8 cellular contexts compared by ENCODE assay signal in genomic region chr17:75045946-75046582, GRCh38. TPM values are rescaled to one million over a fixed set of nuclear protein-coding genes. Genes with fewer than 3 reads are reported as not detected.
DNase-seq lines count a peak whose midpoint lies in the region; ATAC-seq and TF ChIP-seq lines count a peak whose summit lies in the region.
"Not testable (repeated sequence)": the region's sequence is repeated elsewhere in the genome, so short reads cannot be mapped to it uniquely, and the experiment has no call there.

No MANE protein-coding gene starts in this region.

- H3K9me3 ChIP-seq in BLaER1 treated with 17β-estradiol and CSF1 and Interleukin-3, amounts not matched to agents 10 nM and 100 nM (replicated peaks in 1 of 11); PC-3 (ENCODE audit: low read length); mesenchymal stem cell (ENCODE audit: control insufficient read depth, low read length): not testable (repeated sequence)

- POLR2A ChIA-PET in PC-3 (lab: Charles Lee; ENCODE audit: unreplicated experiment), result interaction anchor here (0.7 kb wide), 1 partner anchor 1305 kb away, joined by 3 read pairs; no protein-coding TSS in a partner anchor

- H3K14ac ChIP-seq in mesenchymal stem cell (ENCODE audit: low read length in 2 of 2), result peak overlapping the region in 1 of 2 experiments; percentile 99

- peak overlapping the region; percentile 87 to 95 for H3K4ac ChIP-seq in mesenchymal stem cell (ENCODE audit: low read depth in 1 of 2, low read length in 2 of 2)

- H3K79me2 ChIP-seq in PC-3 (ENCODE audit: low read length), result peaks cover 50% of the 10 kb centered on the region

- peaks cover 16% of the 10 kb centered on the region for H3K79me1 ChIP-seq in mesenchymal stem cell (replicated peaks; ENCODE audit: low read length, poor library complexity, severe bottlenecking)

- peak; percentile 57 for DNase-seq in PC-3
- peak; percentile 30 for DNase-seq in activated T-helper 9 cell treated with anti-CD3 and anti-CD28 coated beads, Interleukin-2, amount 50 U/mL, for 16 hours (ENCODE audit: low read depth)
- DNase-seq in mesenchymal stem cell, result peak; percentile 89
- peak; percentile 54 for DNase-seq in stimulated activated CD4-positive, alpha-beta T cell treated with anti-CD3 and anti-CD28 coated beads, Interleukin-4, amount 100 ng/mL, for 1 hour

- H2BK5ac ChIP-seq in mesenchymal stem cell (ENCODE audit: low read depth, low read length, poor library complexity, severe bottlenecking), result not testable (repeated sequence)

- not testable (repeated sequence) for TF ChIP-seq CTCF in PC-3 (conservative IDR thresholded peaks at IDR 0.05; ENCODE audit: low read depth, low read length)

- whole genome bisulfite sequencing in mesenchymal stem cell, result 2% methylated on average over 36 of the region's 36 CpGs

- H3K4me1 ChIP-seq in BLaER1 treated with 17β-estradiol and CSF1 and Interleukin-3, amounts not matched to agents 10 nM and 100 nM, result peaks cover 18 to 38% (median 29%) of the 10 kb centered on the region in 10 experiments
- H3K4me1 ChIP-seq in PC-3 (ENCODE audit: insufficient read depth, low read length), result peaks cover 13% of the 10 kb centered on the region
- not testable (repeated sequence) for H3K4me1 ChIP-seq in mesenchymal stem cell (ENCODE audit: control insufficient read depth, insufficient read depth, low read depth, low read length)

- peak overlapping the region; percentile 94 for H4K91ac ChIP-seq in mesenchymal stem cell (ENCODE audit: low read length)

- peak overlapping the region; percentile 96 for H2BK15ac ChIP-seq in mesenchymal stem cell (ENCODE audit: low read depth, poor library complexity, severe bottlenecking)

- H3K27ac ChIP-seq in BLaER1 treated with 17β-estradiol and CSF1 and Interleukin-3, amounts not matched to agents 10 nM and 100 nM, result peak overlapping the region; percentile 72 to 89 (median 84); a peak in 21 of 22 replicates
- H3K27ac ChIP-seq in PC-3 (ENCODE audit: low read length) (peak overlapping the region; percentile 79), mesenchymal stem cell (ENCODE audit: low read length, poor library complexity, severe bottlenecking) (peak overlapping the region; percentile 93)

- H3K9me2 ChIP-seq in PC-3 (replicated peaks; ENCODE audit: low read length), result not testable (repeated sequence)

- not testable (repeated sequence) for H3K27me3 ChIP-seq in BLaER1 treated with 17β-estradiol and CSF1 and Interleukin-3, amounts not matched to agents 10 nM and 100 nM; PC-3 (ENCODE audit: low read length); mesenchymal stem cell (ENCODE audit: control insufficient read depth in 1 of 2, insufficient read depth in 1 of 2, low read length in 2 of 2)

- not testable (repeated sequence) for H2BK120ac ChIP-seq in mesenchymal stem cell (ENCODE audit: low read depth, low read length)

- peak overlapping the region; percentile 28 to 29 for H2BK12ac ChIP-seq in mesenchymal stem cell (ENCODE audit: low read length in 2 of 2)

- H3F3A ChIP-seq in PC-3 (ENCODE audit: low read length, unreplicated experiment), result not testable (repeated sequence)

- peaks cover 27 to 41% (median 33%) of the 10 kb centered on the region in 11 experiments for H3K36me3 ChIP-seq in BLaER1 treated with 17β-estradiol and CSF1 and Interleukin-3, amounts not matched to agents 10 nM and 100 nM
- H3K36me3 ChIP-seq in PC-3 (ENCODE audit: low read depth, low read length), result peaks cover 21% of the 10 kb centered on the region
- H3K36me3 ChIP-seq in mesenchymal stem cell (ENCODE audit: control insufficient read depth in 1 of 2, insufficient read depth in 2 of 2, low read depth in 1 of 2, low read length in 2 of 2), result peaks cover 12 to 30% of the 10 kb centered on the region in 2 experiments

- H2AFZ ChIP-seq in PC-3 (ENCODE audit: low read length) (peak overlapping the region; percentile 87), mesenchymal stem cell (ENCODE audit: low read depth, low read length) (peak overlapping the region; percentile 98)

- H3K4me2 ChIP-seq in BLaER1 treated with 17β-estradiol and CSF1 and Interleukin-3, amounts not matched to agents 10 nM and 100 nM, result peak overlapping the region; percentile 78 to 95 (median 93)
- H3K4me2 ChIP-seq in PC-3 (ENCODE audit: low read length) (peak overlapping the region; percentile 86), mesenchymal stem cell (ENCODE audit: low read length, poor library complexity, severe bottlenecking) (peak overlapping the region; percentile 71)

- H3K4me3 ChIP-seq in BLaER1 treated with 17β-estradiol and CSF1 and Interleukin-3, amounts not matched to agents 10 nM and 100 nM, result peak overlapping the region; percentile 84 to 99 (median 92)
- H3K4me3 ChIP-seq in PC-3 (ENCODE audit: low read length) (peak overlapping the region; percentile 99), mesenchymal stem cell (ENCODE audit: insufficient read depth in 1 of 2, low read depth in 1 of 2, low read length in 2 of 2) (peak overlapping the region; percentile 96 to 100)

- H3K18ac ChIP-seq in mesenchymal stem cell (ENCODE audit: low read depth in 1 of 2, low read length in 2 of 2), result peak overlapping the region; percentile 91 to 97

- CTCF ChIA-PET in PC-3 (lab: Charles Lee), result interaction anchor here (0.5 to 1.6 kb wide), 2 partner anchors 11 to 50 kb away, joined by 6 to 8 read pairs; no protein-coding TSS in a partner anchor

- peak overlapping the region in 1 of 2 experiments; percentile 46 for H3K23ac ChIP-seq in mesenchymal stem cell (ENCODE audit: low read length in 2 of 2)

- not testable (repeated sequence) for BruUV-seq in PC-3 (replicated peaks; lab: Mats Ljungman, UMichigan)

- H2AK5ac ChIP-seq in mesenchymal stem cell (ENCODE audit: low read length, severe bottlenecking), result not testable (repeated sequence)

- peak; percentile 6 for ATAC-seq in GM21360 (IDR thresholded peaks at IDR 0.05; ENCODE audit: unreplicated experiment)
- peak; percentile 20 for ATAC-seq in HG03460 (IDR thresholded peaks at IDR 0.05; ENCODE audit: unreplicated experiment)
- ATAC-seq in PC-3, result peak; percentile 24
- peak; percentile 79 for ATAC-seq in esophagus mucosa

- intact Hi-C loops in PC-3 (cut with micrococcal nuclease), result loop anchor here (1.0 kb wide), 1 partner anchor 11 kb away; no protein-coding TSS in a partner anchor

- H4K20me1 ChIP-seq in BLaER1 treated with 17β-estradiol and CSF1 and Interleukin-3, amounts not matched to agents 10 nM and 100 nM, result peaks cover 0 to 17% (median 7%) of the 10 kb centered on the region in 11 experiments; a peak in 12 of 22 replicates
- H4K20me1 ChIP-seq in PC-3 (ENCODE audit: low read length), result not testable (repeated sequence)

- peak overlapping the region; percentile 99 for H4K8ac ChIP-seq in mesenchymal stem cell (ENCODE audit: low read length)

- H3K9ac ChIP-seq in BLaER1 treated with 17β-estradiol and CSF1 and Interleukin-3, amounts not matched to agents 10 nM and 100 nM, result peak overlapping the region; percentile 83 to 94 (median 91)
- peak overlapping the region; percentile 96 for H3K9ac ChIP-seq in PC-3 (ENCODE audit: low read length)
- peak overlapping the region; percentile 100 for H3K9ac ChIP-seq in mesenchymal stem cell (ENCODE audit: low read length)

RNA-seq across cellular contexts. Expression of gene ATP5PD, which starts 0.7 kb away (rescaled TPM):
- total RNA-seq in PC-3 (2014; rRNA removed) (361 and 374 TPM in 2 replicates), esophagus mucosa (314 TPM)
- 488 TPM for polyA plus RNA-seq in mesenchymal stem cell (2013, experiment 1 of 2)
- polyA plus RNA-seq in mesenchymal stem cell (2013, experiment 2 of 2), result 495 TPM

RNA-seq across cellular contexts. Expression of gene KCTD2, which starts 1.0 kb away (rescaled TPM):
- total RNA-seq in PC-3 (2014; rRNA removed), result 23.8 and 28.0 TPM in 2 replicates
- 13.2 TPM for total RNA-seq in esophagus mucosa
- polyA plus RNA-seq in mesenchymal stem cell (2013, experiment 1 of 2), result 11.7 TPM
- 11.8 TPM for polyA plus RNA-seq in mesenchymal stem cell (2013, experiment 2 of 2)

RNA-seq across cellular contexts. Expression of gene MRPL58, which starts 33.6 kb away (rescaled TPM):
- 151 and 195 TPM in 2 replicates for total RNA-seq in PC-3 (2014; rRNA removed)
- total RNA-seq in esophagus mucosa, result 47.8 TPM
- polyA plus RNA-seq in mesenchymal stem cell (2013, experiment 1 of 2), result 30.1 TPM
- 29.8 TPM for polyA plus RNA-seq in mesenchymal stem cell (2013, experiment 2 of 2)

RNA-seq across cellular contexts. Expression of gene SLC16A5, which starts 41.7 kb away (rescaled TPM):
- 1.2 and 1.6 TPM in 2 replicates for total RNA-seq in PC-3 (2014; rRNA removed)
- total RNA-seq in esophagus mucosa, result 13.9 TPM
- 12.9 TPM for polyA plus RNA-seq in mesenchymal stem cell (2013, experiment 1 of 2)
- polyA plus RNA-seq in mesenchymal stem cell (2013, experiment 2 of 2), result 12.0 TPM

RNA-seq across cellular contexts. Expression of gene CDR2L, which starts 58.6 kb away (rescaled TPM):
- total RNA-seq in PC-3 (2014; rRNA removed) (35.8 and 50.9 TPM in 2 replicates), esophagus mucosa (2.7 TPM)
- polyA plus RNA-seq in mesenchymal stem cell (2013, experiment 1 of 2), result 30.2 TPM
- 29.7 TPM for polyA plus RNA-seq in mesenchymal stem cell (2013, experiment 2 of 2)

Comparison
In these comparisons a context has a peak if more than half of its experiments do, and no peak if none do; other contexts are left out.
1. Peak in every context shown above with its lines: DNase-seq, ATAC-seq, H3K4me3 ChIP-seq and H3K27ac ChIP-seq.
2. ATAC-seq: peak in every context shown above with its lines; median percentile 79 in esophagus mucosa; 24 in PC-3; 20 in HG03460; 6 in GM21360.
3. DNase-seq: peak in every context shown above with its lines; median percentile 89 in mesenchymal stem cell; 57 in PC-3; 54 in stimulated activated CD4-positive, alpha-beta T cell treated with anti-CD3 and anti-CD28 coated beads, Interleukin-4, amount 100 ng/mL, for 1 hour; 30 in activated T-helper 9 cell treated with anti-CD3 and anti-CD28 coated beads, Interleukin-2, amount 50 U/mL, for 16 hours.